In genomic region chr2:200364142-200364541, GRCh38 we compare ENCODE assay signal across 1 cellular context.
TF ChIP-seq lines count a peak whose summit lies in the region.

No MANE protein-coding gene starts in this region.

TF ChIP-seq in HepG2, 621 proteins besides CTCF, POLR2A, EP300 and RAD21:
- TF ChIP-seq POLR2G (IDR thresholded peaks at IDR 0.05; ENCODE audit: low read depth, low read length), result peak; percentile 29; the same call in 1 of the 2 replicates
- TF ChIP-seq RBFOX2 (IDR thresholded peaks at IDR 0.05; ENCODE audit: low read depth, low read length), result no peak
- no peak for TF ChIP-seq SOX6 (IDR thresholded peaks at IDR 0.05)
- TF ChIP-seq SOX6 (CRISPR knock-in tag; IDR thresholded peaks at IDR 0.05), result no peak
- 0 out of 2 replicates have a peak, but pooled peaks have one; percentile 13 for TF ChIP-seq SSRP1 (CRISPR knock-in tag; IDR thresholded peaks at IDR 0.05)
- no peak for TF ChIP-seq ELK4 (CRISPR knock-in tag; IDR thresholded peaks at IDR 0.05; ENCODE audit: borderline replicate concordance)
- no peak for TF ChIP-seq RBM22 (optimal IDR thresholded peaks at IDR 0.05; ENCODE audit: low read length)
